15 cellular contexts compared by ENCODE assay signal in the genomic region with DNA sequence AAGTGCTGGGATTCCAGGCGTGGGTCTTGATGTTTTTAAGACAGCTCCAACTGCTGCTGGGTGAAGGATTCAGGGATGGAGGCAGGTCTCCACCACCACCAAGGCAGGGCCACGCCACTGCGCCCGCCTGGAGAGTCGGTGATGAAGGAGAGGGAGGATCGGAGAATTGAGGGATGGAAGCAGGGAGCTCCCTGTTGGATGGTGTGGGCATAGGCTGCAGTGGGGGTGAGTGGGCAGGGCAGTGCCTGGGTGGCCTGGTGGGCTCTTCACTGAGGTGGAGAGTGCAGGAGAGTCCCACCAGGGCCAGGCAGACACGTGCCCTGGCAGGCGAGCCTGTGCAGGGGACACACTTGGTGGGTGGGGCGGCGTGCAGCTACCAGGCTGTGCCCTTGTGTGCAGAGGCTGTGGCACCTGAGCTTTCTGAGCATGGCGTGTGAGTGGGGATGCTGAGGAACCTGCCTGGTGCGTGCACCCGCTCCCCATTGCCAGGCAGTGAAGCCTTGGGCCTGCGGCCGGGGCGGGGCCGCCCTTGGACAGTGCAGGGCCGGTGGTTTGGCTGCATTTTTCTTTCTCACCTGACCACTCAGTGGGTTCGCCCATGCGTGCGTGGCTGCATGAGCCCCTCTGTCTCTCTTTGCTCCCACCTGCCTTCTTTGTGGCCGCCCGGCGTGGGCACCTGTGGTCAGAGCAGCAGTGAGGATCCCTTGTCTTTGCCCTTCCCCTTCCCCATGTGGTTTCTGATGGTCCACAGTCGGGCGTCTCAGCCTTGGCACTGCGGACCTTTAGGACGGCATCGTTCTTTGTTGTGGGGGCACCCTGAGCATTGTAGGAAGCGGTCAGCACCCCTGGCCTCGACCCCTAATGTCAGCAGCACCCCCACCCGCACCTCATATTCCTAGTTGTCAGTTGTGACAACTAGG. TPM values are rescaled to one million over a fixed set of nuclear protein-coding genes. Genes with fewer than 3 reads are reported as not detected.
DNase-seq lines count a peak whose midpoint lies in the region; ATAC-seq and TF ChIP-seq lines count a peak whose summit lies in the region.
"Had no signal": no experiment of that assay in that cellular context is flagged by ENCODE, and none has a peak within 500 bp of the region (broad histone marks: within the 10 kb centered on the region; RNA-seq: fewer than 3 reads in every experiment).

No MANE protein-coding gene starts in this region.

- H3K27ac ChIP-seq in CD4-positive, CD25-positive, alpha-beta regulatory T cell (ENCODE audit: insufficient read depth, low read length, poor library complexity, severe bottlenecking): peak overlapping the region; percentile 45
- no peak overlapping the region for H3K27ac ChIP-seq in CD8-positive, alpha-beta memory T cell (ENCODE audit: low read depth, low read length)
- H3K27ac ChIP-seq in neuronal stem cell (replicated peaks; ENCODE audit: low read length) (no peak overlapping the region), adrenal gland (no peak overlapping the region)
- H3K27ac ChIP-seq: C4-2B, PC-9, tibial artery had no signal

- no peak for TF ChIP-seq POLR2A in adrenal gland (IDR thresholded peaks at IDR 0.05)

- H4K91ac ChIP-seq in neuronal stem cell (ENCODE audit: low read depth, low read length, poor library complexity): no peak overlapping the region

- H3K4me3 Mint-ChIP-seq in CD4-positive, CD25-positive, alpha-beta regulatory T cell: peak overlapping the region; percentile 80 to 99 (median 90)
- peak overlapping the region in 5 of 7 donors; percentile 52 to 77 (median 62) for H3K4me3 Mint-ChIP-seq in CD8-positive, alpha-beta memory T cell
- no peak overlapping the region for H3K4me3 Mint-ChIP-seq in chondrocyte (ENCODE audit: unreplicated experiment)

- H3K4me2 ChIP-seq in neuronal stem cell (ENCODE audit: insufficient read depth, low read length, poor library complexity, severe bottlenecking): no peak overlapping the region
- H3K4me2 ChIP-seq: PC-9 had no signal

- peaks cover 20% of the 10 kb centered on the region for H3K27me3 Mint-ChIP-seq in CD4-positive, CD25-positive, alpha-beta regulatory T cell
- H3K27me3 Mint-ChIP-seq in CD8-positive, alpha-beta memory T cell: peaks cover 0 to 21% of the 10 kb centered on the region in 2 donors
- no peaks in the 10 kb centered on the region for H3K27me3 Mint-ChIP-seq in chondrocyte (ENCODE audit: low read depth)

- H3K14ac ChIP-seq in neuronal stem cell (ENCODE audit: low read length): peak overlapping the region; percentile 42

- no peak for DNase-seq in CD4-positive, CD25-positive, alpha-beta regulatory T cell
- DNase-seq in CD8-positive, alpha-beta memory T cell: peak in 1 of 5 donors; percentile 17
- DNase-seq in chondrocyte (ENCODE audit: low spot score) (peak; percentile 72), neuronal stem cell (ENCODE audit: low spot score) (no peak), adrenal gland (no peak), SIG-M5 treated with dmso at 0.1 percent for 504 hours (lab: John Stamatoyannopoulos, UW; ENCODE audit: unreplicated experiment) (no peak)
- DNase-seq: activated effector memory CD4-positive, alpha-beta T cell treated with Interleukin-2 at 50 U/mL for 16 hours; central memory CD4-positive, alpha-beta T cell; NCI-H187 treated with DMSO at 0.1 percent for 48 hours; NCI-H524; PC-9; T-helper 1 cell; tibial artery had no signal

- no peak overlapping the region for H2AFZ ChIP-seq in neuronal stem cell (ENCODE audit: low read length)
- H2AFZ ChIP-seq: PC-9 had no signal

- H3K4me3 ChIP-seq in CD4-positive, CD25-positive, alpha-beta regulatory T cell (ENCODE audit: low read depth, low read length): no peak overlapping the region
- no peak overlapping the region for H3K4me3 ChIP-seq in CD8-positive, alpha-beta memory T cell (ENCODE audit: low read length)
- H3K4me3 ChIP-seq in neuronal stem cell (ENCODE audit: low read length in 2 of 2): peak overlapping the region in 1 of 2 donors; percentile 50
- no peak overlapping the region for H3K4me3 ChIP-seq in adrenal gland
- H3K4me3 ChIP-seq: PC-9, tibial artery had no signal

- H3K9ac ChIP-seq in neuronal stem cell (ENCODE audit: low read depth, low read length, poor library complexity): no peak overlapping the region

- no peak overlapping the region for H3K23ac ChIP-seq in neuronal stem cell (ENCODE audit: low read depth, low read length, poor library complexity)

- no peak overlapping the region for H2BK15ac ChIP-seq in neuronal stem cell (ENCODE audit: low read length)

- ATAC-seq in CD4-positive, CD25-positive, alpha-beta regulatory T cell (ENCODE audit: low read depth in 2 of 2): no peak
- no peak for ATAC-seq in HG03097 (IDR thresholded peaks at IDR 0.05; ENCODE audit: low FRiP score, unreplicated experiment)

- peak overlapping the region; percentile 53 for H3K18ac ChIP-seq in neuronal stem cell (ENCODE audit: low read length)

- H3K4ac ChIP-seq in neuronal stem cell (ENCODE audit: low read length): no peak overlapping the region

- peaks cover 76% of the 10 kb centered on the region for H3K36me3 ChIP-seq in CD4-positive, CD25-positive, alpha-beta regulatory T cell (ENCODE audit: control insufficient read depth, insufficient read depth, low read length)
- H3K36me3 ChIP-seq in CD8-positive, alpha-beta memory T cell (ENCODE audit: insufficient read depth, low read length): peaks cover 62% of the 10 kb centered on the region
- H3K36me3 ChIP-seq in neuronal stem cell (replicated peaks in 1 of 2; ENCODE audit: control insufficient read depth in 2 of 2, insufficient read depth in 2 of 2, low read length in 2 of 2) (peaks cover 20 to 95% of the 10 kb centered on the region in 2 donors), adrenal gland (replicated peaks in 1 of 2) (peaks cover 0 to 1% of the 10 kb centered on the region in 2 donors)

- H3K4me1 Mint-ChIP-seq in CD4-positive, CD25-positive, alpha-beta regulatory T cell: peaks cover 4 to 94% (median 33%) of the 10 kb centered on the region in 4 donors
- H3K4me1 Mint-ChIP-seq in CD8-positive, alpha-beta memory T cell: peaks cover 52 to 85% (median 54%) of the 10 kb centered on the region in 3 donors
- H3K4me1 Mint-ChIP-seq in chondrocyte (ENCODE audit: low read depth): peaks cover 21% of the 10 kb centered on the region

- no peak overlapping the region for H2BK5ac ChIP-seq in neuronal stem cell (ENCODE audit: low read length)

- TF ChIP-seq CTCF in chondrocyte (IDR thresholded peaks at IDR 0.05) (no peak), adrenal gland (IDR thresholded peaks at IDR 0.05) (no peak)

- H2BK120ac ChIP-seq in neuronal stem cell (ENCODE audit: low read depth, low read length): no peak overlapping the region

- peaks cover 88% of the 10 kb centered on the region for H3K4me1 ChIP-seq in CD4-positive, CD25-positive, alpha-beta regulatory T cell (ENCODE audit: control insufficient read depth, insufficient read depth, low read length, poor library complexity, severe bottlenecking)
- peaks cover 69% of the 10 kb centered on the region for H3K4me1 ChIP-seq in CD8-positive, alpha-beta memory T cell (ENCODE audit: insufficient read depth, low read length)
- H3K4me1 ChIP-seq in neuronal stem cell (ENCODE audit: control insufficient read depth in 2 of 2, insufficient read depth in 1 of 2, low read depth in 1 of 2, low read length in 2 of 2) (peaks cover 7 to 11% of the 10 kb centered on the region in 2 donors), adrenal gland (replicated peaks in 1 of 2) (peaks cover 0 to 22% of the 10 kb centered on the region in 2 donors)

- H2AK5ac ChIP-seq in neuronal stem cell (ENCODE audit: low read depth, low read length): no peak overlapping the region

- intact Hi-C loops in adrenal gland (cut with DNase I): no loop called here

- no CpG with 5 or more reads among the region's 32 CpGs for WGBS in neuronal stem cell (ENCODE audit: extremely low coverage in 2 of 2, insufficient read length in 2 of 2, insufficient replicate concordance in 1 of 2), 2 donors
- WGBS in adrenal gland, 4 donors: 93 to 96% (median 93%) methylated on average over 20 to 32 of the region's 32 CpGs

- H3K9me3 ChIP-seq in CD4-positive, CD25-positive, alpha-beta regulatory T cell (ENCODE audit: control insufficient read depth in 2 of 2, low read length in 2 of 2): no peaks in the 10 kb centered on the region
- H3K9me3 ChIP-seq in CD8-positive, alpha-beta memory T cell (ENCODE audit: low read length): no peaks in the 10 kb centered on the region
- no peaks in the 10 kb centered on the region for H3K9me3 ChIP-seq in neuronal stem cell (replicated peaks in 1 of 2; ENCODE audit: control insufficient read depth in 2 of 2, insufficient read depth in 1 of 2, low read depth in 1 of 2, low read length in 2 of 2)
- H3K9me3 ChIP-seq in adrenal gland (replicated peaks in 1 of 3): no peaks in the 10 kb centered on the region
- H3K9me3 ChIP-seq: tibial artery had no signal

- POLR2A ChIA-PET in CD8-positive, alpha-beta memory T cell (lab: Charles Lee): no interaction called here

- peaks cover 56% of the 10 kb centered on the region for H3K36me3 Mint-ChIP-seq in CD4-positive, CD25-positive, alpha-beta regulatory T cell
- peaks cover 9 to 92% (median 11%) of the 10 kb centered on the region in 3 donors for H3K36me3 Mint-ChIP-seq in CD8-positive, alpha-beta memory T cell
- peaks cover 2% of the 10 kb centered on the region for H3K36me3 Mint-ChIP-seq in chondrocyte (ENCODE audit: low read depth)

- peak overlapping the region; percentile 93 to 100 (median 95) for H3K27ac Mint-ChIP-seq in CD4-positive, CD25-positive, alpha-beta regulatory T cell
- peak overlapping the region in 6 of 8 donors; percentile 29 to 96 (median 60) for H3K27ac Mint-ChIP-seq in CD8-positive, alpha-beta memory T cell
- H3K27ac Mint-ChIP-seq in chondrocyte (ENCODE audit: unreplicated experiment): no peak overlapping the region

- H3K27me3 ChIP-seq in CD4-positive, CD25-positive, alpha-beta regulatory T cell (ENCODE audit: control insufficient read depth, insufficient read depth, low read length): no peaks in the 10 kb centered on the region
- no peaks in the 10 kb centered on the region for H3K27me3 ChIP-seq in CD8-positive, alpha-beta memory T cell (ENCODE audit: insufficient read depth, low read length, poor library complexity, severe bottlenecking)
- no peaks in the 10 kb centered on the region for H3K27me3 ChIP-seq in neuronal stem cell (ENCODE audit: control insufficient read depth in 3 of 3, insufficient read depth in 3 of 3, low read depth in 1 of 3, low read length in 3 of 3)
- H3K27me3 ChIP-seq in adrenal gland: no peaks in the 10 kb centered on the region
- H3K27me3 ChIP-seq: tibial artery had no signal

- H4K8ac ChIP-seq in neuronal stem cell (ENCODE audit: low read depth, low read length): peak overlapping the region; percentile 6

- peaks cover 0 to 5% (median 0%) of the 10 kb centered on the region in 7 donors for H3K9me3 Mint-ChIP-seq in CD4-positive, CD25-positive, alpha-beta regulatory T cell
- peaks cover 0 to 3% (median 0%) of the 10 kb centered on the region in 5 donors for H3K9me3 Mint-ChIP-seq in CD8-positive, alpha-beta memory T cell
- H3K9me3 Mint-ChIP-seq in chondrocyte (ENCODE audit: low read depth): no peaks in the 10 kb centered on the region

- H2BK12ac ChIP-seq in neuronal stem cell (ENCODE audit: low read length): no peak overlapping the region

- H3K79me1 ChIP-seq in neuronal stem cell (ENCODE audit: low read depth, low read length): peaks cover 16% of the 10 kb centered on the region

- CTCF ChIA-PET in CD8-positive, alpha-beta memory T cell (lab: Charles Lee): interaction anchor here (1.0 to 7.5 kb wide), 6 partner anchors 10 to 70 kb away, joined by 3 to 67 read pairs (median 4); partner anchors contain the start of gene RBM38

RNA-seq across cellular contexts. Expression of gene RBM38, which starts 11.3 kb away (rescaled TPM):
- 322 TPM for total RNA-seq in CD4-positive, CD25-positive, alpha-beta regulatory T cell
- 100 to 1,000 TPM in 2 of 4 donors, 10 to 100 TPM in 2; 71.9 to 163 (median 102) TPM for polyA plus RNA-seq in CD4-positive, CD25-positive, alpha-beta regulatory T cell
- 100 to 1,000 TPM; 101 to 107 TPM for total RNA-seq in CD8-positive, alpha-beta memory T cell
- 94.4 TPM for polyA plus RNA-seq in CD8-positive, alpha-beta memory T cell
- total RNA-seq in chondrocyte (10.8 to 12.0 TPM (median 11.2 TPM) in 3 replicates), adrenal gland (10 to 100 TPM in 7 of 8 donors, 1 to 10 TPM in 1; 7.2 to 25.9 (median 14.1) TPM)
- 38.4 TPM for polyA plus RNA-seq in neuronal stem cell (2013, experiment 1 of 2)
- polyA plus RNA-seq in neuronal stem cell (2013, experiment 2 of 2): 40.3 TPM
- 10 to 100 TPM in 2 of 3 donors, 1 to 10 TPM in 1; 3.0 to 24.1 (median 10.5) TPM for polyA plus RNA-seq in adrenal gland

RNA-seq across cellular contexts. Expression of gene RAE1, which starts 51.4 kb away (rescaled TPM):
- total RNA-seq in CD4-positive, CD25-positive, alpha-beta regulatory T cell: 33.0 TPM
- polyA plus RNA-seq in CD4-positive, CD25-positive, alpha-beta regulatory T cell: 10 to 100 TPM; 34.5 to 52.1 (median 42.8) TPM
- total RNA-seq in CD8-positive, alpha-beta memory T cell: 10 to 100 TPM; 50.2 to 52.8 TPM
- polyA plus RNA-seq in CD8-positive, alpha-beta memory T cell: 40.7 TPM
- total RNA-seq in chondrocyte (17.6 to 22.3 TPM (median 19.0 TPM) in 3 replicates), adrenal gland (10 to 100 TPM; 14.4 to 25.9 (median 22.5) TPM)
- polyA plus RNA-seq in neuronal stem cell (2013, experiment 1 of 2): 21.8 TPM
- 21.8 TPM for polyA plus RNA-seq in neuronal stem cell (2013, experiment 2 of 2)
- 10 to 100 TPM in 1 of 3 donors, 1 to 10 TPM in 2; 8.8 to 46.9 (median 9.7) TPM for polyA plus RNA-seq in adrenal gland
